1 cellular context compared by ENCODE assay signal in the genomic region with DNA sequence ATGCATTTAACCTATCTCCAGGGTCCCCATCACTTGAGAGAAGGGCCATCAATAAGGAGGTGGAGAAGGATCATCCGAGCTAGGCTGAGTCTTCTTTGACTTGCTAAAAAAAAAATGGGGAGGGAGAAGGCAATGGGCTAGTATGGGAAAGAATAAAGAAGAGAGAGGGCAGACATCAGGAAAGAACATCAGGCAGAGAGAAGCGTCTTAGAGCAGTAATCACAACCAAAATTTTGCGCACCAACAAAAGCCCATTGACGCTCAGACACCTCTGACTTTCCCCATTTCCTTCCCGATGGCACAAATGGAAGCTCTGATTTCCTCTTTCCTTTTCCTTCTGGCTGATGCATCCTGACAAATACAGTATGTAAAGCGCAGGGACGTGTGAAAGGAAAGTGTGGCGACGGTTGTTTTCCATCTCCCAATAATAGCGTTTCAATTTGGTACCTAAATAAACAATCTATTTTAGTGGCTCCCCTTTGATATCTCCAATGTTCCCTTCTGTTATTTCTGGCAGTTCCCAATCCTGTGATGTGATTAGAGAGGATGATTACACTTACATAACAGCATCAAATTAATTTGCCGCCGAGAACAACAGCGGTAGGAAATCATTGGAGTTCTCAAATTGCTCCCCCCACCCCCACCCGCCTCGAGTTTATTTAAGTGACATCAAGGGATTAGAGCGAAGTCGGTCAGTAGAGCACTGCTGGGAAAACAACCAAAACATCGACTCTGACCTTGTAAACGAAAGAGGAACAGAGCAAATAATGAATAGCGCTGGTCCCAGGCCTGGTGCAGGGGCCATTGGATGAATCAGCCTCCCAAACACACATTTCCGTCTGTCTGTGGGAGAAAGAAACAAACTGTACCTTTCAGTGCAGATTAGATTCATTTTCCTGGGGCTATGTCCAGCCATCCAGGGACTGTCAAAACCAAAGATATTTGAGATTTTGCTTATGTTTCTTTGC.
TF ChIP-seq lines count a peak whose summit lies in the region.

No MANE protein-coding gene starts in this region.

TF ChIP-seq in HepG2, 621 proteins besides CTCF, POLR2A, EP300 and RAD21 (continued from another document and continues in another):
- TF ChIP-seq, protein P1, sequence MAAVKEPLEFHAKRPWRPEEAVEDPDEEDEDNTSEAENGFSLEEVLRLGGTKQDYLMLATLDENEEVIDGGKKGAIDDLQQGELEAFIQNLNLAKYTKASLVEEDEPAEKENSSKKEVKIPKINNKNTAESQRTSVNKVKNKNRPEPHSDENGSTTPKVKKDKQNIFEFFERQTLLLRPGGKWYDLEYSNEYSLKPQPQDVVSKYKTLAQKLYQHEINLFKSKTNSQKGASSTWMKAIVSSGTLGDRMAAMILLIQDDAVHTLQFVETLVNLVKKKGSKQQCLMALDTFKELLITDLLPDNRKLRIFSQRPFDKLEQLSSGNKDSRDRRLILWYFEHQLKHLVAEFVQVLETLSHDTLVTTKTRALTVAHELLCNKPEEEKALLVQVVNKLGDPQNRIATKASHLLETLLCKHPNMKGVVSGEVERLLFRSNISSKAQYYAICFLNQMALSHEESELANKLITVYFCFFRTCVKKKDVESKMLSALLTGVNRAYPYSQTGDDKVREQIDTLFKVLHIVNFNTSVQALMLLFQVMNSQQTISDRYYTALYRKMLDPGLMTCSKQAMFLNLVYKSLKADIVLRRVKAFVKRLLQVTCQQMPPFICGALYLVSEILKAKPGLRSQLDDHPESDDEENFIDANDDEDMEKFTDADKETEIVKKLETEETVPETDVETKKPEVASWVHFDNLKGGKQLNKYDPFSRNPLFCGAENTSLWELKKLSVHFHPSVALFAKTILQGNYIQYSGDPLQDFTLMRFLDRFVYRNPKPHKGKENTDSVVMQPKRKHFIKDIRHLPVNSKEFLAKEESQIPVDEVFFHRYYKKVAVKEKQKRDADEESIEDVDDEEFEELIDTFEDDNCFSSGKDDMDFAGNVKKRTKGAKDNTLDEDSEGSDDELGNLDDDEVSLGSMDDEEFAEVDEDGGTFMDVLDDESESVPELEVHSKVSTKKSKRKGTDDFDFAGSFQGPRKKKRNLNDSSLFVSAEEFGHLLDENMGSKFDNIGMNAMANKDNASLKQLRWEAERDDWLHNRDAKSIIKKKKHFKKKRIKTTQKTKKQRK (IDR thresholded peaks at IDR 0.05; ENCODE audit: low read length), result no peak
- TF ChIP-seq TOPORS (CRISPR knock-in tag; IDR thresholded peaks at IDR 0.05) (no peak), ZNF33A (CRISPR knock-in tag; IDR thresholded peaks at IDR 0.05; ENCODE audit: borderline replicate concordance) (no peak), ZNF251 (CRISPR knock-in tag; IDR thresholded peaks at IDR 0.05) (no peak), NFE2L2 (IDR thresholded peaks at IDR 0.05; ENCODE audit: low read length) (no peak), ZNF746 (CRISPR knock-in tag; IDR thresholded peaks at IDR 0.05) (peak; percentile 56; the same call in 1 of the 2 replicates), ZBTB8A (CRISPR knock-in tag; IDR thresholded peaks at IDR 0.05; ENCODE audit: borderline replicate concordance, low read depth) (no peak), HNRNPL (IDR thresholded peaks at IDR 0.05; ENCODE audit: low read depth, low read length) (no peak), TARDBP (CRISPR knock-in tag; IDR thresholded peaks at IDR 0.05) (0 out of 2 replicates have a peak, but pooled peaks have one; percentile 47), ZFP41 (CRISPR knock-in tag; IDR thresholded peaks at IDR 0.05; ENCODE audit: borderline replicate concordance) (no peak), GLI4 (CRISPR knock-in tag; IDR thresholded peaks at IDR 0.05; ENCODE audit: borderline replicate concordance) (no peak), FOSL2 (CRISPR knock-in tag; IDR thresholded peaks at IDR 0.05) (peak; percentile 96), ZMAT3 (CRISPR knock-in tag; conservative IDR thresholded peaks at IDR 0.05) (no peak; the same call in 1 of the 2 replicates), NFYC (CRISPR knock-in tag; IDR thresholded peaks at IDR 0.05) (no peak), ZNF839 (CRISPR knock-in tag; IDR thresholded peaks at IDR 0.05; ENCODE audit: borderline replicate concordance) (no peak), CEBPG (CRISPR knock-in tag; IDR thresholded peaks at IDR 0.05) (no peak; the same call in 1 of the 2 replicates), HMGA1 (CRISPR knock-in tag; conservative IDR thresholded peaks at IDR 0.05) (no peak), CEBPB (IDR thresholded peaks at IDR 0.05; ENCODE audit: borderline replicate concordance, low read depth, low read length) (no peak), ATRX (CRISPR knock-in tag; IDR thresholded peaks at IDR 0.05; ENCODE audit: borderline replicate concordance) (no peak), KDM3A (CRISPR knock-in tag; IDR thresholded peaks at IDR 0.05; ENCODE audit: low read depth) (no peak), ZNF501 (CRISPR knock-in tag; IDR thresholded peaks at IDR 0.05) (no peak), ZNF776 (CRISPR knock-in tag; IDR thresholded peaks at IDR 0.05) (no peak), ZNF749 (CRISPR knock-in tag; IDR thresholded peaks at IDR 0.05; ENCODE audit: borderline replicate concordance) (0 out of 2 replicates have a peak, but pooled peaks have one; percentile 58), HNRNPLL (IDR thresholded peaks at IDR 0.05; ENCODE audit: low read depth, low read length, poor library complexity, severe bottlenecking) (no peak), GPN1 (CRISPR knock-in tag; IDR thresholded peaks at IDR 0.05; ENCODE audit: borderline replicate concordance) (no peak), NFIC (IDR thresholded peaks at IDR 0.05; ENCODE audit: low read length) (peak; percentile 90; the same call in 1 of the 2 replicates), NR3C1 (CRISPR knock-in tag; IDR thresholded peaks at IDR 0.05) (no peak), NR2F6 (IDR thresholded peaks at IDR 0.05) (peak; percentile 79), NR2F6 (CRISPR knock-in tag; IDR thresholded peaks at IDR 0.05) (peak; percentile 78; the same call in 1 of the 2 replicates), SNAI1 (CRISPR knock-in tag; IDR thresholded peaks at IDR 0.05; ENCODE audit: borderline replicate concordance) (no peak), ZFP82 (CRISPR knock-in tag; IDR thresholded peaks at IDR 0.05; ENCODE audit: borderline replicate concordance) (no peak), HNRNPUL1 (IDR thresholded peaks at IDR 0.05; ENCODE audit: low read depth, low read length) (no peak), MEIS1 (CRISPR knock-in tag; IDR thresholded peaks at IDR 0.05; ENCODE audit: borderline replicate concordance) (no peak), HDAC2 (CRISPR knock-in tag; IDR thresholded peaks at IDR 0.05) (peak; percentile 43; the same call in 1 of the 2 replicates), ZSCAN29 (CRISPR knock-in tag; conservative IDR thresholded peaks at IDR 0.05) (no peak; the same call in 1 of the 2 replicates), SP2 (CRISPR knock-in tag; IDR thresholded peaks at IDR 0.05) (no peak), TOE1 (CRISPR knock-in tag; IDR thresholded peaks at IDR 0.05) (no peak), ZNF570 (CRISPR knock-in tag; IDR thresholded peaks at IDR 0.05; ENCODE audit: borderline replicate concordance) (no peak), ZNF652 (CRISPR knock-in tag; IDR thresholded peaks at IDR 0.05; ENCODE audit: borderline replicate concordance, low read depth) (0 out of 2 replicates have a peak, but pooled peaks have one; percentile 8), ZNF589 (CRISPR knock-in tag; conservative IDR thresholded peaks at IDR 0.05) (no peak), ZNF350 (CRISPR knock-in tag; IDR thresholded peaks at IDR 0.05; ENCODE audit: borderline replicate concordance, low read depth) (no peak; the same call in 1 of the 2 replicates), PHF5A (CRISPR knock-in tag; IDR thresholded peaks at IDR 0.05; ENCODE audit: low read depth, unreplicated experiment) (no peak), REPIN1 (CRISPR knock-in tag; IDR thresholded peaks at IDR 0.05; ENCODE audit: borderline replicate concordance, low read depth) (0 out of 2 replicates have a peak, but pooled peaks have one; percentile 42), ZEB1 (IDR thresholded peaks at IDR 0.05; ENCODE audit: insufficient replicate concordance, low read depth) (no peak), ZC3H4 (CRISPR knock-in tag; IDR thresholded peaks at IDR 0.05; ENCODE audit: borderline replicate concordance) (no peak), ZNF10 (CRISPR knock-in tag; IDR thresholded peaks at IDR 0.05; ENCODE audit: borderline replicate concordance, low read depth) (no peak), ZNF224 (CRISPR knock-in tag; IDR thresholded peaks at IDR 0.05) (no peak), SP5 (CRISPR knock-in tag; IDR thresholded peaks at IDR 0.05; ENCODE audit: borderline replicate concordance, low read depth) (no peak), ZNF724P (CRISPR knock-in tag; IDR thresholded peaks at IDR 0.05; ENCODE audit: borderline replicate concordance) (no peak), ZSCAN20 (CRISPR knock-in tag; IDR thresholded peaks at IDR 0.05; ENCODE audit: borderline replicate concordance) (no peak)
- TF ChIP-seq, protein P2, sequence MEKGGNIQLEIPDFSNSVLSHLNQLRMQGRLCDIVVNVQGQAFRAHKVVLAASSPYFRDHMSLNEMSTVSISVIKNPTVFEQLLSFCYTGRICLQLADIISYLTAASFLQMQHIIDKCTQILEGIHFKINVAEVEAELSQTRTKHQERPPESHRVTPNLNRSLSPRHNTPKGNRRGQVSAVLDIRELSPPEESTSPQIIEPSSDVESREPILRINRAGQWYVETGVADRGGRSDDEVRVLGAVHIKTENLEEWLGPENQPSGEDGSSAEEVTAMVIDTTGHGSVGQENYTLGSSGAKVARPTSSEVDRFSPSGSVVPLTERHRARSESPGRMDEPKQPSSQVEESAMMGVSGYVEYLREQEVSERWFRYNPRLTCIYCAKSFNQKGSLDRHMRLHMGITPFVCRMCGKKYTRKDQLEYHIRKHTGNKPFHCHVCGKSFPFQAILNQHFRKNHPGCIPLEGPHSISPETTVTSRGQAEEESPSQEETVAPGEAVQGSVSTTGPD (CRISPR knock-in tag; IDR thresholded peaks at IDR 0.05), result no peak
- TF ChIP-seq, protein P3, sequence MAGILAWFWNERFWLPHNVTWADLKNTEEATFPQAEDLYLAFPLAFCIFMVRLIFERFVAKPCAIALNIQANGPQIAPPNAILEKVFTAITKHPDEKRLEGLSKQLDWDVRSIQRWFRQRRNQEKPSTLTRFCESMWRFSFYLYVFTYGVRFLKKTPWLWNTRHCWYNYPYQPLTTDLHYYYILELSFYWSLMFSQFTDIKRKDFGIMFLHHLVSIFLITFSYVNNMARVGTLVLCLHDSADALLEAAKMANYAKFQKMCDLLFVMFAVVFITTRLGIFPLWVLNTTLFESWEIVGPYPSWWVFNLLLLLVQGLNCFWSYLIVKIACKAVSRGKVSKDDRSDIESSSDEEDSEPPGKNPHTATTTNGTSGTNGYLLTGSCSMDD (CRISPR knock-in tag; IDR thresholded peaks at IDR 0.05), result no peak
- TF ChIP-seq, protein P4, sequence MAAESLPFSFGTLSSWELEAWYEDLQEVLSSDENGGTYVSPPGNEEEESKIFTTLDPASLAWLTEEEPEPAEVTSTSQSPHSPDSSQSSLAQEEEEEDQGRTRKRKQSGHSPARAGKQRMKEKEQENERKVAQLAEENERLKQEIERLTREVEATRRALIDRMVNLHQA (CRISPR knock-in tag; IDR thresholded peaks at IDR 0.05), result no peak
- TF ChIP-seq, protein P5, sequence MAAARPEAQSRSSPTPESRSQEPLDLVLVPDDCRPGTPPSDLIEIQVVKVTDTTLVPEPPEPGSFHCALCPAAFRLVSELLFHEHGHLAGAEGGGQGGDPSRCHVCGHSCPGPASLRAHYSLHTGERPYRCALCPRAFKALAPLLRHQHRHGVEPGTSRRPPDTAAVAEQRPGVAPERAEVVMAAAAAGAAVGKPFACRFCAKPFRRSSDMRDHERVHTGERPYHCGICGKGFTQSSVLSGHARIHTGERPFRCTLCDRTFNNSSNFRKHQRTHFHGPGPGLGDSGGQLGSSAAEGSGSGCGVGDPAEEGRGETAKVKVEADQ (CRISPR knock-in tag; IDR thresholded peaks at IDR 0.05; ENCODE audit: borderline replicate concordance), result no peak
- TF ChIP-seq, protein P6, sequence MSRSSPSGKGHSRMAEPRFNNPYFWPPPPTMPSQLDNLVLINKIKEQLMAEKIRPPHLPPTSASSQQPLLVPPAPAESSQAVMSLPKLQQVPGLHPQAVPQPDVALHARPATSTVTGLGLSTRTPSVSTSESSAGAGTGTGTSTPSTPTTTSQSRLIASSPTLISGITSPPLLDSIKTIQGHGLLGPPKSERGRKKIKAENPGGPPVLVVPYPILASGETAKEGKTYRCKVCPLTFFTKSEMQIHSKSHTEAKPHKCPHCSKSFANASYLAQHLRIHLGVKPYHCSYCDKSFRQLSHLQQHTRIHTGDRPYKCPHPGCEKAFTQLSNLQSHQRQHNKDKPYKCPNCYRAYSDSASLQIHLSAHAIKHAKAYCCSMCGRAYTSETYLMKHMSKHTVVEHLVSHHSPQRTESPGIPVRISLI (CRISPR knock-in tag; IDR thresholded peaks at IDR 0.05; ENCODE audit: borderline replicate concordance), result peak; percentile 32; the same call in 1 of the 2 replicates
- TF ChIP-seq, protein P7, sequence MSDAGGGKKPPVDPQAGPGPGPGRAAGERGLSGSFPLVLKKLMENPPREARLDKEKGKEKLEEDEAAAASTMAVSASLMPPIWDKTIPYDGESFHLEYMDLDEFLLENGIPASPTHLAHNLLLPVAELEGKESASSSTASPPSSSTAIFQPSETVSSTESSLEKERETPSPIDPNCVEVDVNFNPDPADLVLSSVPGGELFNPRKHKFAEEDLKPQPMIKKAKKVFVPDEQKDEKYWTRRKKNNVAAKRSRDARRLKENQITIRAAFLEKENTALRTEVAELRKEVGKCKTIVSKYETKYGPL (CRISPR knock-in tag; IDR thresholded peaks at IDR 0.05), result no peak
- TF ChIP-seq, protein P8, sequence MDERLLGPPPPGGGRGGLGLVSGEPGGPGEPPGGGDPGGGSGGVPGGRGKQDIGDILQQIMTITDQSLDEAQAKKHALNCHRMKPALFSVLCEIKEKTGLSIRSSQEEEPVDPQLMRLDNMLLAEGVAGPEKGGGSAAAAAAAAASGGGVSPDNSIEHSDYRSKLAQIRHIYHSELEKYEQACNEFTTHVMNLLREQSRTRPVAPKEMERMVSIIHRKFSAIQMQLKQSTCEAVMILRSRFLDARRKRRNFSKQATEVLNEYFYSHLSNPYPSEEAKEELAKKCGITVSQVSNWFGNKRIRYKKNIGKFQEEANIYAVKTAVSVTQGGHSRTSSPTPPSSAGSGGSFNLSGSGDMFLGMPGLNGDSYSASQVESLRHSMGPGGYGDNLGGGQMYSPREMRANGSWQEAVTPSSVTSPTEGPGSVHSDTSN (CRISPR knock-in tag; IDR thresholded peaks at IDR 0.05), result no peak
- TF ChIP-seq, protein P9, sequence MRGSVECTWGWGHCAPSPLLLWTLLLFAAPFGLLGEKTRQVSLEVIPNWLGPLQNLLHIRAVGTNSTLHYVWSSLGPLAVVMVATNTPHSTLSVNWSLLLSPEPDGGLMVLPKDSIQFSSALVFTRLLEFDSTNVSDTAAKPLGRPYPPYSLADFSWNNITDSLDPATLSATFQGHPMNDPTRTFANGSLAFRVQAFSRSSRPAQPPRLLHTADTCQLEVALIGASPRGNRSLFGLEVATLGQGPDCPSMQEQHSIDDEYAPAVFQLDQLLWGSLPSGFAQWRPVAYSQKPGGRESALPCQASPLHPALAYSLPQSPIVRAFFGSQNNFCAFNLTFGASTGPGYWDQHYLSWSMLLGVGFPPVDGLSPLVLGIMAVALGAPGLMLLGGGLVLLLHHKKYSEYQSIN (CRISPR knock-in tag; IDR thresholded peaks at IDR 0.05; ENCODE audit: borderline replicate concordance), result no peak
- TF ChIP-seq, protein P10, sequence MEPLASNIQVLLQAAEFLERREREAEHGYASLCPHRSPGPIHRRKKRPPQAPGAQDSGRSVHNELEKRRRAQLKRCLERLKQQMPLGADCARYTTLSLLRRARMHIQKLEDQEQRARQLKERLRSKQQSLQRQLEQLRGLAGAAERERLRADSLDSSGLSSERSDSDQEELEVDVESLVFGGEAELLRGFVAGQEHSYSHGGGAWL (CRISPR knock-in tag; IDR thresholded peaks at IDR 0.05), result no peak
